24 cellular contexts compared by ENCODE assay signal in the genomic region with DNA sequence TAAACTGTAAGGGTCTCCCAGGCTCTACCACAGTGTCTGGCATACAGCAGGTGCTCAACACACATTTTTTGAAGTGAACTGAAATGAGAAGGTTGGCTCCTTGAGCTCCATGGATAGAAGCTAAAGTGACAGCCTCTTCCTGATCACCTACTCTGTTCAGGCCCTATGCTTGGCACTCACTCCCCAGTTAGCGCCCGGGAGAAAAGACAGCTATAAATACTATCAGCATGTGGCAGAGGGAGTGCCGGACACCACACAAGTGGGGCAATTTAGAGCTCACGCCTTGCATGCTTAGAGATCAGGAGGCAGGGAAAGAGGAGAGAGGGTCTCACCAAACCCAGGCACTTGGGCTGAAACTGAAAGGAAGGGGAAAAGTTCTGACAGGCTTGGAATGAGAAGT.
"Had no signal": no experiment of that assay in that cellular context is flagged by ENCODE, and none has a peak within 500 bp of the region (broad histone marks: within the 10 kb centered on the region; RNA-seq: fewer than 3 reads in every experiment).

No MANE protein-coding gene starts in this region.

- H3K4me3 Mint-ChIP-seq: effector memory CD8-positive, alpha-beta T cell; nephron progenitor cell; stimulated activated naive B cell treated with anti-CD40 and anti-IgM and Interleukin-4, amounts not matched to agents 10 μg/mL and 1 μg/mL and 100 μg/mL, for 72 hours; stimulated activated naive CD8-positive, alpha-beta T cell treated with anti-CD3 and anti-CD28 coated beads, Interleukin-15, Interleukin-2, amounts not matched to agents 100 ng/mL and 50 ng/mL, for 24 hours had no signal

- H3K9me3 ChIP-seq: esophagus squamous epithelium, left lung, lower lobe of right lung, ovary, psoas muscle, right lobe of liver, thoracic aorta, upper lobe of left lung had no signal

- H3K27ac ChIP-seq: coronary artery, esophagus squamous epithelium, left lung, lower lobe of right lung, ovary, psoas muscle, right lobe of liver, thoracic aorta, tibial nerve, upper lobe of left lung had no signal

- H3K27ac Mint-ChIP-seq: effector memory CD8-positive, alpha-beta T cell; naive thymus-derived CD8-positive, alpha-beta T cell; nephron progenitor cell; stimulated activated naive B cell treated with anti-CD40 and anti-IgM and Interleukin-4, amounts not matched to agents 10 μg/mL and 1 μg/mL and 100 μg/mL, for 72 hours; stimulated activated naive CD8-positive, alpha-beta T cell treated with anti-CD3 and anti-CD28 coated beads, Interleukin-15, Interleukin-2, amounts not matched to agents 100 ng/mL and 50 ng/mL, for 24 hours had no signal

- H3K4me3 ChIP-seq: coronary artery, esophagus squamous epithelium, left lung, lower lobe of right lung, ovary, psoas muscle, right lobe of liver, thoracic aorta, tibial nerve, upper lobe of left lung had no signal

- H3K36me3 ChIP-seq: esophagus squamous epithelium, left lung, lower lobe of right lung, ovary, right lobe of liver, thoracic aorta, tibial nerve, upper lobe of left lung had no signal

- H3K9me3 Mint-ChIP-seq: effector memory CD8-positive, alpha-beta T cell; naive thymus-derived CD8-positive, alpha-beta T cell; nephron progenitor cell; stimulated activated naive B cell treated with anti-CD40 and anti-IgM and Interleukin-4, amounts not matched to agents 10 μg/mL and 1 μg/mL and 100 μg/mL, for 72 hours; stimulated activated naive CD8-positive, alpha-beta T cell treated with anti-CD3 and anti-CD28 coated beads, Interleukin-15, Interleukin-2, amounts not matched to agents 100 ng/mL and 50 ng/mL, for 24 hours had no signal

- ATAC-seq: effector memory CD8-positive, alpha-beta T cell; left lung; lower lobe of right lung; naive thymus-derived CD8-positive, alpha-beta T cell; psoas muscle; stimulated activated naive B cell treated with anti-CD40 and anti-IgM and Interleukin-4, amounts not matched to agents 10 μg/mL and 1 μg/mL and 100 μg/mL, for 72 hours had no signal

- H3K27me3 ChIP-seq: ovary had no signal

- H3K36me3 Mint-ChIP-seq: naive thymus-derived CD8-positive, alpha-beta T cell; stimulated activated naive B cell treated with anti-CD40 and anti-IgM and Interleukin-4, amounts not matched to agents 10 μg/mL and 1 μg/mL and 100 μg/mL, for 72 hours had no signal

- DNase-seq: dermis blood vessel endothelial cell; effector memory CD8-positive, alpha-beta T cell; erythroblast; esophagus squamous epithelium; foreskin melanocyte; glutamatergic neuron; left cardiac atrium; left lung; lower lobe of right lung; nephron progenitor cell; occipital lobe; ovary; psoas muscle; right lobe of liver; small intestine; stimulated activated CD4-positive, alpha-beta T cell treated with anti-CD3 and anti-CD28 coated beads, Interleukin-15, amount 100 ng/mL, for 24 hours; stimulated activated CD4-positive, alpha-beta T cell treated with anti-CD3 and anti-CD28 coated beads, Interleukin-2, amount 100 ng/mL, for 48 hours; stimulated activated naive B cell treated with anti-CD40 and anti-IgM and Interleukin-4, amounts not matched to agents 10 μg/mL and 1 μg/mL and 100 μg/mL, for 72 hours; upper lobe of left lung had no signal

- H3K4me1 ChIP-seq: left lung, lower lobe of right lung, psoas muscle, right lobe of liver had no signal
